ENCODE assay signal across 14 cellular contexts in genomic region chr11:117900144-117900651, GRCh38. TPM values are rescaled to one million over a fixed set of nuclear protein-coding genes. Genes with fewer than 3 reads are reported as not detected.
DNase-seq lines count a peak whose midpoint lies in the region; ATAC-seq, FAIRE-seq and TF ChIP-seq lines count a peak whose summit lies in the region.
"Had no signal": no experiment of that assay in that cellular context is flagged by ENCODE, and none has a peak within 500 bp of the region (broad histone marks: within the 10 kb centered on the region; RNA-seq: fewer than 3 reads in every experiment).

No MANE protein-coding gene starts in this region.

- intact Hi-C loops in posterior vena cava (cut with DNase I) = loop anchor here in 1 of 2 donors (5.0 kb wide), 1 partner anchor 58 kb away; no protein-coding TSS in a partner anchor

- TF ChIP-seq CTCF in D721Med (IDR thresholded peaks at IDR 0.05; ENCODE audit: insufficient read depth, missing control alignments) = no peak

- FAIRE-seq in D721Med (lab: Jason Lieb, UNC) = no peak
- FAIRE-seq: A549, H54, TTC549 had no signal

- ATAC-seq in GM21786 (IDR thresholded peaks at IDR 0.05; ENCODE audit: unreplicated experiment) = peak; percentile 58
- ATAC-seq: A549; activated T-helper 17 cell treated with anti-CD3 and anti-CD28 coated beads, Interleukin-2, amount 50 U/mL, for 72 hours had no signal

- peak; percentile 29 for DNase-seq in activated CD8-positive, alpha-beta memory T cell treated with anti-CD3 and anti-CD28 coated beads, Interleukin-2, amount 50 U/mL, for 48 hours
- no peak for DNase-seq in activated CD8-positive, alpha-beta memory T cell treated with anti-CD3 and anti-CD28 coated beads for 24 hours
- DNase-seq in SKM-1 treated with dmso at 0.1 percent for 144 hours (lab: John Stamatoyannopoulos, UW; ENCODE audit: unreplicated experiment) = peak; percentile 56
- DNase-seq in posterior vena cava (ENCODE audit: low spot score) = peak; percentile 62
- no peak for DNase-seq in DMS 273 treated with DMSO at 0.1 percent for 48 hours (lab: John Stamatoyannopoulos, UW)
- DNase-seq in stimulated activated CD4-positive, alpha-beta T cell treated with anti-CD3 and anti-CD28 coated beads, Interleukin-4, amount 100 ng/mL, for 1 hour = no peak
- no peak for DNase-seq in D721Med (ENCODE audit: insufficient read length, low spot score)
- DNase-seq: Kasumi-1 had no signal

RNA-seq across cellular contexts. Expression of gene FXYD6, which starts 23.7 kb away (rescaled TPM):
- total RNA-seq in posterior vena cava = 100 to 1,000 TPM in 1 of 2 donors, 10 to 100 TPM in 1; 62.8 to 107 TPM

RNA-seq across cellular contexts. Expression of gene TMPRSS13, which starts 29.0 kb away (rescaled TPM):
- under 1 TPM; 0.24 to 0.37 TPM for total RNA-seq in posterior vena cava
- total RNA-seq: RPMI7951 had no signal

Comparison
In these comparisons a context has a peak if more than half of its experiments do, and no peak if none do; other contexts are left out.
1. DNase-seq: peak in activated CD8-positive, alpha-beta memory T cell treated with anti-CD3 and anti-CD28 coated beads, Interleukin-2, amount 50 U/mL, for 48 hours (single experiment), SKM-1 treated with dmso at 0.1 percent for 144 hours (single experiment) and posterior vena cava (single experiment); none in activated CD8-positive, alpha-beta memory T cell treated with anti-CD3 and anti-CD28 coated beads for 24 hours (single experiment), DMS 273 treated with DMSO at 0.1 percent for 48 hours (single experiment), stimulated activated CD4-positive, alpha-beta T cell treated with anti-CD3 and anti-CD28 coated beads, Interleukin-4, amount 100 ng/mL, for 1 hour (single experiment) and D721Med (single experiment).